In genomic region chr1:111216751-111217150, GRCh38 we compare ENCODE assay signal across 16 cellular contexts. TPM values are rescaled to one million over a fixed set of nuclear protein-coding genes. Genes with fewer than 3 reads are reported as not detected.
DNase-seq lines count a peak whose midpoint lies in the region; ATAC-seq and TF ChIP-seq lines count a peak whose summit lies in the region.
"Had no signal": no experiment of that assay in that cellular context is flagged by ENCODE, and none has a peak within 500 bp of the region (broad histone marks: within the 10 kb centered on the region; RNA-seq: fewer than 3 reads in every experiment).

No MANE protein-coding gene starts in this region.

- H3K4me3 ChIP-seq in MM.1S (ENCODE audit: low read length) (no peak overlapping the region), spleen (peak overlapping the region in 1 of 8 donors; percentile 42)
- H3K4me3 ChIP-seq: ascending aorta, coronary artery, heart right ventricle, prostate gland, SJSA1, upper lobe of right lung had no signal

- no peaks in the 10 kb centered on the region for H4K20me1 ChIP-seq in MM.1S (ENCODE audit: insufficient read depth, low read length)

- peaks cover 30% of the 10 kb centered on the region for H3F3A ChIP-seq in MM.1S (ENCODE audit: insufficient read depth, low read length)

- peaks cover 7% of the 10 kb centered on the region for H3K36me3 Mint-ChIP-seq in activated CD4-positive, alpha-beta T cell treated with anti-CD3 and anti-CD28 coated beads for 36 hours (ENCODE audit: low read depth)
- H3K36me3 Mint-ChIP-seq in activated naive CD8-positive, alpha-beta T cell treated with anti-CD3 and anti-CD28 coated beads, Interleukin-2, amount 50 U/mL, for 24 hours (ENCODE audit: low read depth), result peaks cover 2% of the 10 kb centered on the region

- H2AFZ ChIP-seq in MM.1S (ENCODE audit: low read length), result no peak overlapping the region

- CTCF ChIA-PET in activated CD4-positive, alpha-beta T cell treated with anti-CD3 and anti-CD28 coated beads for 36 hours (lab: Charles Lee), result interaction anchor here (0.7 to 9.2 kb wide), 9 partner anchors 12 to 386 kb away, joined by 3 to 115 read pairs (median 4); partner anchors contain the start of genes CHI3L2 and DENND2D

- H3K27ac ChIP-seq in MM.1S (ENCODE audit: low read length), result peak overlapping the region; percentile 89
- peak overlapping the region; percentile 63 to 88 (median 84) for H3K27ac ChIP-seq in spleen
- H3K27ac ChIP-seq: ascending aorta, coronary artery, prostate gland, SJSA1, upper lobe of right lung had no signal

- no peak for TF ChIP-seq POLR2A in spleen (IDR thresholded peaks at IDR 0.05)

- no peaks in the 10 kb centered on the region for H3K79me2 ChIP-seq in MM.1S (ENCODE audit: low read length)

- no peaks in the 10 kb centered on the region for H3K27me3 Mint-ChIP-seq in activated CD4-positive, alpha-beta T cell treated with anti-CD3 and anti-CD28 coated beads for 36 hours
- no peaks in the 10 kb centered on the region for H3K27me3 Mint-ChIP-seq in activated naive CD8-positive, alpha-beta T cell treated with anti-CD3 and anti-CD28 coated beads, Interleukin-2, amount 50 U/mL, for 24 hours

- no peak for TF ChIP-seq CTCF in MM.1S (IDR thresholded peaks at IDR 0.05; ENCODE audit: low read length)
- no peak for TF ChIP-seq CTCF in spleen (IDR thresholded peaks at IDR 0.05 in 8 of 11, conservative IDR thresholded peaks at IDR 0.05 in 3 of 11)

- WGBS in spleen, 5 donors, result 45 to 66% (median 59%) methylated on average over 5 of the region's 5 CpGs

- POLR2A ChIA-PET in activated CD4-positive, alpha-beta T cell treated with anti-CD3 and anti-CD28 coated beads for 36 hours (lab: Charles Lee), result interaction anchor here (1.0 to 1.8 kb wide), 6 partner anchors 13 to 582 kb away, joined by 3 to 5 read pairs (median 4); partner anchors contain the start of gene CD53

- intact Hi-C loops in activated CD4-positive, alpha-beta T cell treated with anti-CD3 and anti-CD28 coated beads for 36 hours (cut with DNase I, micrococcal nuclease), result loop anchor here (1.0 to 10.0 kb wide), 19 partner anchors 12 to 1401 kb away; partner anchors contain the start of genes DENND2D (in 2 of the 2), KCNC4 (in 2 of the 2), CAPZA1 (in 1 of the 2) and CD53 (in 1 of the 2)
- intact Hi-C loops in spleen (cut with DNase I; ENCODE audit: low total_unique reads), result no loop called here

- no peak for ATAC-seq in activated CD4-positive, alpha-beta T cell treated with anti-CD3 and anti-CD28 coated beads for 36 hours
- no peak for ATAC-seq in activated naive CD8-positive, alpha-beta T cell treated with anti-CD3 and anti-CD28 coated beads, Interleukin-2, amount 50 U/mL, for 24 hours

- peak overlapping the region; percentile 68 for H3K4me3 Mint-ChIP-seq in activated CD4-positive, alpha-beta T cell treated with anti-CD3 and anti-CD28 coated beads for 36 hours
- H3K4me3 Mint-ChIP-seq in activated naive CD8-positive, alpha-beta T cell treated with anti-CD3 and anti-CD28 coated beads, Interleukin-2, amount 50 U/mL, for 24 hours, result peak overlapping the region; percentile 74

- no peaks in the 10 kb centered on the region for H3K9me2 ChIP-seq in MM.1S (replicated peaks; ENCODE audit: insufficient read depth, low read length)

- peak overlapping the region; percentile 38; the same call in 1 of the 2 replicates for H3K9ac ChIP-seq in MM.1S (ENCODE audit: low read length)

- H3K4me1 ChIP-seq in MM.1S (ENCODE audit: low read length) (peaks cover 66% of the 10 kb centered on the region), spleen (peaks cover 52 to 100% (median 91%) of the 10 kb centered on the region in 6 donors)
- H3K4me1 ChIP-seq: ascending aorta, prostate gland, SJSA1 had no signal

- no peak for DNase-seq in activated CD4-positive, alpha-beta T cell treated with anti-CD3 and anti-CD28 coated beads for 36 hours
- no peak for DNase-seq in activated CD4-positive, alpha-beta T cell treated with anti-CD3 and anti-CD28 coated beads for 4 hours
- DNase-seq in MM.1S (no peak), spleen (no peak), NCI-H510A (lab: John Stamatoyannopoulos, UW) (no peak), Ammon's horn (ENCODE audit: low spot score) (no peak), NCI-H1417 (lab: John Stamatoyannopoulos, UW) (no peak)
- no peak for DNase-seq in activated naive CD8-positive, alpha-beta T cell treated with anti-CD3 and anti-CD28 coated beads, Interleukin-2, amount 50 U/mL, for 24 hours
- DNase-seq: 8988T, heart right ventricle, kidney glomerular epithelial cell, upper lobe of right lung had no signal

- peaks cover 5% of the 10 kb centered on the region for H3K9me3 Mint-ChIP-seq in activated CD4-positive, alpha-beta T cell treated with anti-CD3 and anti-CD28 coated beads for 36 hours (ENCODE audit: low read depth)
- H3K9me3 Mint-ChIP-seq in activated naive CD8-positive, alpha-beta T cell treated with anti-CD3 and anti-CD28 coated beads, Interleukin-2, amount 50 U/mL, for 24 hours, result no peaks in the 10 kb centered on the region

- H3K27me3 ChIP-seq in MM.1S (replicated peaks; ENCODE audit: insufficient read depth, low read length) (no peaks in the 10 kb centered on the region), spleen (replicated peaks in 1 of 7) (no peaks in the 10 kb centered on the region)
- H3K27me3 ChIP-seq: ascending aorta, heart right ventricle, SJSA1, upper lobe of right lung had no signal

- H3K9me3 ChIP-seq in MM.1S (replicated peaks; ENCODE audit: insufficient read depth, low read length) (no peaks in the 10 kb centered on the region), spleen (no peaks in the 10 kb centered on the region)
- H3K9me3 ChIP-seq: ascending aorta, heart right ventricle, prostate gland, SJSA1, upper lobe of right lung had no signal

- peak overlapping the region; percentile 63; the same call in 1 of the 2 replicates for H3K4me2 ChIP-seq in MM.1S (ENCODE audit: low read depth, low read length)

- no peaks in the 10 kb centered on the region for H3K36me3 ChIP-seq in MM.1S (replicated peaks; ENCODE audit: insufficient read depth, low read length)
- H3K36me3 ChIP-seq in spleen, result no peaks in the 10 kb centered on the region
- H3K36me3 ChIP-seq: ascending aorta, heart right ventricle, prostate gland, SJSA1, upper lobe of right lung had no signal

- H3K27ac Mint-ChIP-seq in activated CD4-positive, alpha-beta T cell treated with anti-CD3 and anti-CD28 coated beads for 36 hours, result peak overlapping the region; percentile 97
- peak overlapping the region; percentile 95 for H3K27ac Mint-ChIP-seq in activated naive CD8-positive, alpha-beta T cell treated with anti-CD3 and anti-CD28 coated beads, Interleukin-2, amount 50 U/mL, for 24 hours

- peaks cover 96% of the 10 kb centered on the region for H3K4me1 Mint-ChIP-seq in activated CD4-positive, alpha-beta T cell treated with anti-CD3 and anti-CD28 coated beads for 36 hours
- H3K4me1 Mint-ChIP-seq in activated naive CD8-positive, alpha-beta T cell treated with anti-CD3 and anti-CD28 coated beads, Interleukin-2, amount 50 U/mL, for 24 hours, result peaks cover 99% of the 10 kb centered on the region

RNA-seq across cellular contexts. Expression of gene CHI3L2, which starts 10.8 kb away (rescaled TPM):
- 10 to 100 TPM; 12.7 TPM for total RNA-seq in activated CD4-positive, alpha-beta T cell treated with anti-CD3 and anti-CD28 coated beads for 36 hours
- total RNA-seq in spleen, result 10 to 100 TPM in 6 of 7 donors, 1 to 10 TPM in 1; 6.0 to 58.3 (median 25.6) TPM
- polyA plus RNA-seq in spleen, result 100 to 1,000 TPM in 1 of 3 donors, 10 to 100 TPM in 2; 40.1 to 159 (median 59.2) TPM
- total RNA-seq: SJSA1 had no signal

RNA-seq across cellular contexts. Expression of gene DENND2D, which starts 16.3 kb away (rescaled TPM):
- total RNA-seq in activated CD4-positive, alpha-beta T cell treated with anti-CD3 and anti-CD28 coated beads for 36 hours, result 100 to 1,000 TPM; 174 to 190 TPM
- total RNA-seq in spleen, result 100 to 1,000 TPM; 127 to 182 (median 153) TPM
- polyA plus RNA-seq in spleen, result 100 to 1,000 TPM in 2 of 3 donors, 10 to 100 TPM in 1; 90.3 to 106 (median 101) TPM
- total RNA-seq: SJSA1 had no signal
